Comparison of ENCODE assay signal across 10 cellular contexts in the genomic region with DNA sequence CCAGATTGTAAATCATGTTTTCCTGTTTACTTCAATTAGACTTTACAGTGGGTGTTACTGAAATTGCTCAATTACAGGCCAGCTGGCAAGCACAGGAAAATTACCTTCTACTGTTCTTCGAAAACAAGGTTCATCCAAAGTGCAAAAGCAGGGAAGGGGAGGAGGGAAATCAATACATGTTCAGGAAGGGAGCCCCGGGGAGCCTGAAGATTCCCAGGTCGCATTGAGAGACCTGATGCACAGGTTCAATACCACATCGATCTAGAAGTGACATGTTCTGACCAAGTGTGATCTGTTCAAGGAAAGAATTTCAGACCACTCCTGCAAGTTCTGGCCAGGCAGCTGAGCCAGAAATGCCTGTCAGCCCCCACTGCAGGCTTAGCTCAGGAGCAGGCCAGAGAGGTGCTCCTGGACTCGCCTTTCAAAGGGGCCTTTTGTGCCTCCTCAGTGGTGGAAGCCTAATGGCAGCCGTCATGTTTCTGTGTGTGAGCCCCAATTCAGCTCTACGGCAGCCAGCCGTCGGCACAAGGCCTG. TPM values are rescaled to one million over a fixed set of nuclear protein-coding genes. Genes with fewer than 3 reads are reported as not detected.
DNase-seq lines count a peak whose midpoint lies in the region; ATAC-seq and FAIRE-seq lines count a peak whose summit lies in the region.
"Had no signal": no experiment of that assay in that cellular context is flagged by ENCODE, and none has a peak within 500 bp of the region (broad histone marks: within the 10 kb centered on the region; RNA-seq: fewer than 3 reads in every experiment).

No MANE protein-coding gene starts in this region.

- no peak for ATAC-seq in activated CD4-positive, alpha-beta T cell treated with anti-CD3 and anti-CD28 coated beads for 36 hours
- peak; percentile 67 for ATAC-seq in left lobe of liver

- peak overlapping the region; percentile 99 for H3K27ac ChIP-seq in substantia nigra (ENCODE audit: low read depth, low read length, poor library complexity, severe bottlenecking)

- no peak for DNase-seq in activated CD4-positive, alpha-beta T cell treated with anti-CD3 and anti-CD28 coated beads for 36 hours
- no peak for DNase-seq in activated CD4-positive, alpha-beta T cell treated with anti-CD3 and anti-CD28 coated beads, Interleukin-2, amount 50 U/mL, for 4 hours
- DNase-seq in activated CD4-positive, alpha-beta memory T cell treated with anti-CD3 and anti-CD28 coated beads, Interleukin-2, amount 10 ng/mL, durations not matched to agents 7 days and 5 days = no peak
- DNase-seq in left lobe of liver (ENCODE audit: low spot score) = no peak
- no peak for DNase-seq in substantia nigra (lab: John Stamatoyannopoulos, UW)
- DNase-seq in NCI-H526 (lab: John Stamatoyannopoulos, UW) = no peak
- DNase-seq in SHP77 (lab: John Stamatoyannopoulos, UW) = no peak
- no peak for DNase-seq in RCC 7860 (ENCODE audit: low spot score)
- DNase-seq: left lung, SIG-M5 had no signal

- POLR2A ChIA-PET in activated CD4-positive, alpha-beta T cell treated with anti-CD3 and anti-CD28 coated beads for 36 hours (lab: Charles Lee) = no interaction called here
- POLR2A ChIA-PET in activated CD4-positive, alpha-beta memory T cell treated with anti-CD3 and anti-CD28 coated beads, Interleukin-2, amount 10 ng/mL, durations not matched to agents 7 days and 5 days (lab: Charles Lee) = interaction anchor here (0.8 to 15.0 kb wide), 9 partner anchors 11 to 33 kb away, joined by 3 to 460 read pairs (median 6); no protein-coding TSS in a partner anchor

- H3K27me3 Mint-ChIP-seq in activated CD4-positive, alpha-beta T cell treated with anti-CD3 and anti-CD28 coated beads for 36 hours = no peaks in the 10 kb centered on the region
- H3K27me3 Mint-ChIP-seq in activated CD4-positive, alpha-beta memory T cell treated with anti-CD3 and anti-CD28 coated beads, Interleukin-2, amount 10 ng/mL, durations not matched to agents 7 days and 5 days = no peaks in the 10 kb centered on the region

- peaks cover 9% of the 10 kb centered on the region for H3K36me3 Mint-ChIP-seq in activated CD4-positive, alpha-beta T cell treated with anti-CD3 and anti-CD28 coated beads for 36 hours (ENCODE audit: low read depth)
- peaks cover 38% of the 10 kb centered on the region for H3K36me3 Mint-ChIP-seq in activated CD4-positive, alpha-beta memory T cell treated with anti-CD3 and anti-CD28 coated beads, Interleukin-2, amount 10 ng/mL, durations not matched to agents 7 days and 5 days (ENCODE audit: low read depth)

- intact Hi-C loops in activated CD4-positive, alpha-beta T cell treated with anti-CD3 and anti-CD28 coated beads for 36 hours (cut with DNase I, micrococcal nuclease) = loop anchor here in 1 of 2 experiments (5.0 kb wide), 1 partner anchor 34 kb away; a partner anchor contains a TSS

- FAIRE-seq in RCC 7860 (lab: Jason Lieb, UNC) = no peak

- H3K27ac Mint-ChIP-seq in activated CD4-positive, alpha-beta T cell treated with anti-CD3 and anti-CD28 coated beads for 36 hours = peak overlapping the region; percentile 32
- peak overlapping the region; percentile 64 for H3K27ac Mint-ChIP-seq in activated CD4-positive, alpha-beta memory T cell treated with anti-CD3 and anti-CD28 coated beads, Interleukin-2, amount 10 ng/mL, durations not matched to agents 7 days and 5 days

- H3K9me3 Mint-ChIP-seq in activated CD4-positive, alpha-beta T cell treated with anti-CD3 and anti-CD28 coated beads for 36 hours (ENCODE audit: low read depth) = no peaks in the 10 kb centered on the region
- no peaks in the 10 kb centered on the region for H3K9me3 Mint-ChIP-seq in activated CD4-positive, alpha-beta memory T cell treated with anti-CD3 and anti-CD28 coated beads, Interleukin-2, amount 10 ng/mL, durations not matched to agents 7 days and 5 days

- peaks cover 81% of the 10 kb centered on the region for H3K4me1 Mint-ChIP-seq in activated CD4-positive, alpha-beta T cell treated with anti-CD3 and anti-CD28 coated beads for 36 hours
- peaks cover 88% of the 10 kb centered on the region for H3K4me1 Mint-ChIP-seq in activated CD4-positive, alpha-beta memory T cell treated with anti-CD3 and anti-CD28 coated beads, Interleukin-2, amount 10 ng/mL, durations not matched to agents 7 days and 5 days

- CTCF ChIA-PET in activated CD4-positive, alpha-beta T cell treated with anti-CD3 and anti-CD28 coated beads for 36 hours (lab: Charles Lee) = interaction anchor here (1.1 to 5.5 kb wide), 4 partner anchors 9 to 33 kb away, joined by 3 to 46 read pairs (median 6); no protein-coding TSS in a partner anchor
- CTCF ChIA-PET in activated CD4-positive, alpha-beta memory T cell treated with anti-CD3 and anti-CD28 coated beads, Interleukin-2, amount 10 ng/mL, durations not matched to agents 7 days and 5 days (lab: Charles Lee) = interaction anchor here (1.0 to 11.4 kb wide), 5 partner anchors 10 to 33 kb away, joined by 3 to 162 read pairs (median 4); no protein-coding TSS in a partner anchor

- no peak overlapping the region for H3K4me3 Mint-ChIP-seq in activated CD4-positive, alpha-beta T cell treated with anti-CD3 and anti-CD28 coated beads for 36 hours
- no peak overlapping the region for H3K4me3 Mint-ChIP-seq in activated CD4-positive, alpha-beta memory T cell treated with anti-CD3 and anti-CD28 coated beads, Interleukin-2, amount 10 ng/mL, durations not matched to agents 7 days and 5 days

RNA-seq across cellular contexts. Expression of a gene that starts 35.9 kb away (rescaled TPM):
- total RNA-seq in activated CD4-positive, alpha-beta T cell treated with anti-CD3 and anti-CD28 coated beads for 36 hours = 10 to 100 TPM; 13.3 to 13.9 TPM
- 10 to 100 TPM; 44.9 to 46.6 TPM for total RNA-seq in activated CD4-positive, alpha-beta memory T cell treated with anti-CD3 and anti-CD28 coated beads, Interleukin-2, amount 10 ng/mL, durations not matched to agents 7 days and 5 days
- total RNA-seq in left lobe of liver = 5.7 TPM
